Comparison of ENCODE assay signal across 1 cellular context in genomic region chr2:17682098-17682857, GRCh38.
TF ChIP-seq lines count a peak whose summit lies in the region.

No MANE protein-coding gene starts in this region.

TF ChIP-seq in K562, 482 proteins besides CTCF, POLR2A, EP300 and RAD21 (continued from another document):
- peak; percentile 71 for TF ChIP-seq HMBOX1 (IDR thresholded peaks at IDR 0.05)
- no peak for TF ChIP-seq CBFA2T2 (conservative IDR thresholded peaks at IDR 0.05)
- no peak for TF ChIP-seq HNRNPL (IDR thresholded peaks at IDR 0.05; ENCODE audit: low read depth, low read length)
- no peak for TF ChIP-seq TOE1 (IDR thresholded peaks at IDR 0.05; ENCODE audit: borderline replicate concordance)
- TF ChIP-seq TOE1 (CRISPR knock-in tag; IDR thresholded peaks at IDR 0.05; ENCODE audit: borderline replicate concordance, low read depth), result no peak
- TF ChIP-seq POLR2G (IDR thresholded peaks at IDR 0.05; ENCODE audit: low read depth, low read length), result no peak
